In the genomic region with DNA sequence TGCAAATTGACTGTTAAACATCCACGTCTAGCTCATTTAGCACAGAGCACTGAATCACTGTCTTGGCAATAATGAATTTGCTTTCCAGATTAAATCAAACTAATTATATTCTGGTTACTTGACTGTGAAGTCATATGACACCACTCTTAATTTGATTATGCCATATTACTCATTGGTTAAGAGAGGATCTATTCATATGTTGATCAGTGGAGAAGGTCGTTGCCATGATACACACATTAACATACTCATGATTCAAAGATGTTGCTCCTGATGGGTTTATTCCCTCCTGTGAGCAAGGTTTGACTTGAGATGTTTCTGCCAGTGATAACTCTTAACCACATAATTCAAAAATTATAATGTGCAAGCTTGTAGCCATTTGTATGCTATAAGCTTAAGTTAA, we compare ENCODE assay signal across 13 cellular contexts.
"Had no signal": no experiment of that assay in that cellular context is flagged by ENCODE, and none has a peak within 500 bp of the region (broad histone marks: within the 10 kb centered on the region; RNA-seq: fewer than 3 reads in every experiment).

No MANE protein-coding gene starts in this region.

- DNase-seq: activated CD4-positive, alpha-beta T cell treated with anti-CD3 and anti-CD28 coated beads, Interleukin-2, amount 50 U/mL, for 48 hours; activated T-cell treated with anti-CD3 and anti-CD28 coated beads, Interleukin-2, amount 50 U/mL, for 1 hour; dorsolateral prefrontal cortex; hippocampal formation; islet precursor cell; mammary epithelial cell; naive thymus-derived CD4-positive, alpha-beta T cell; ovary; sigmoid colon; spleen; T-helper 1 cell; T1000; upper lobe of right lung had no signal

- H3K4me3 ChIP-seq: dorsolateral prefrontal cortex, ovary, sigmoid colon, spleen, upper lobe of right lung had no signal

- H3K4me1 ChIP-seq: sigmoid colon, spleen, upper lobe of right lung had no signal

- H3K36me3 ChIP-seq: ovary, sigmoid colon, spleen, upper lobe of right lung had no signal

- H3K9me3 ChIP-seq: ovary, sigmoid colon, spleen, upper lobe of right lung had no signal

- ATAC-seq: naive thymus-derived CD4-positive, alpha-beta T cell; upper lobe of right lung had no signal
